In the genomic region with DNA sequence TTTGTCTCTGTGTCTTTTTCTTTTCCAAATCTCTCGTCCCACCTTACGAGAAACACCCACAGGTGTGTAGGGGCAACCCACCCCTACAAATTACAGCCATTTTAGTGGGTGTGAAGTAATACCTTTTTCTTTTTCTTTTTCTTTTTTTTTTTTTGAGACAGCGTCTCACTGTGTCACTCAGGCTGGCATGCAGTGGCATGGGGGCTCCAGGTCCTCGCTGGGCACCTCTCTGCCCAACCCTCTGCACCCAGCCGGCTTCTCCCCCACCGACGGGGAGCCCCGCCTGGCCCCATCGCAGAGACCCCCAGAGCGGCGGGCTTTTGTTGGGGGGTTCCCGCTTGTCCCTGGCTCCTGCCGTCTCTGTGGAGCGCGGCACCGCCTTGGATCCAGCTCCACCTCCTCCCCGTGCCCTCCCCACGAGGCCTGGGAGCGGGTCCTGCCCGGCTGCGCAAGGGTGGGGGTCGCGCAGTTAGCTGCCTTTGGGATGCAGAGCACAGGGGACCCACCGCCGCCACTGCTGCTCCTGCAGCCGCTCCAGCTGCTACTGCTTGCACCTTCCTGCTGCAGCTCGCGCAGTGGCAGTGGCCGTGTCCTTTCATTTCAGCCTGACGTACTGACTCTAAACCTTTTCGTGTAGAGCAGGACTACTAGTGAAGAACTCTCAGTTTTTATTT, we compare ENCODE assay signal across 1 cellular context.
TF ChIP-seq lines count a peak whose summit lies in the region.

No MANE protein-coding gene starts in this region.

TF ChIP-seq in SK-N-SH treated with all-trans-retinoic acid at 6 μM for 48 hours, 23 proteins besides CTCF, POLR2A, EP300 and RAD21 (continued from another document):
- TF ChIP-seq, protein P1, sequence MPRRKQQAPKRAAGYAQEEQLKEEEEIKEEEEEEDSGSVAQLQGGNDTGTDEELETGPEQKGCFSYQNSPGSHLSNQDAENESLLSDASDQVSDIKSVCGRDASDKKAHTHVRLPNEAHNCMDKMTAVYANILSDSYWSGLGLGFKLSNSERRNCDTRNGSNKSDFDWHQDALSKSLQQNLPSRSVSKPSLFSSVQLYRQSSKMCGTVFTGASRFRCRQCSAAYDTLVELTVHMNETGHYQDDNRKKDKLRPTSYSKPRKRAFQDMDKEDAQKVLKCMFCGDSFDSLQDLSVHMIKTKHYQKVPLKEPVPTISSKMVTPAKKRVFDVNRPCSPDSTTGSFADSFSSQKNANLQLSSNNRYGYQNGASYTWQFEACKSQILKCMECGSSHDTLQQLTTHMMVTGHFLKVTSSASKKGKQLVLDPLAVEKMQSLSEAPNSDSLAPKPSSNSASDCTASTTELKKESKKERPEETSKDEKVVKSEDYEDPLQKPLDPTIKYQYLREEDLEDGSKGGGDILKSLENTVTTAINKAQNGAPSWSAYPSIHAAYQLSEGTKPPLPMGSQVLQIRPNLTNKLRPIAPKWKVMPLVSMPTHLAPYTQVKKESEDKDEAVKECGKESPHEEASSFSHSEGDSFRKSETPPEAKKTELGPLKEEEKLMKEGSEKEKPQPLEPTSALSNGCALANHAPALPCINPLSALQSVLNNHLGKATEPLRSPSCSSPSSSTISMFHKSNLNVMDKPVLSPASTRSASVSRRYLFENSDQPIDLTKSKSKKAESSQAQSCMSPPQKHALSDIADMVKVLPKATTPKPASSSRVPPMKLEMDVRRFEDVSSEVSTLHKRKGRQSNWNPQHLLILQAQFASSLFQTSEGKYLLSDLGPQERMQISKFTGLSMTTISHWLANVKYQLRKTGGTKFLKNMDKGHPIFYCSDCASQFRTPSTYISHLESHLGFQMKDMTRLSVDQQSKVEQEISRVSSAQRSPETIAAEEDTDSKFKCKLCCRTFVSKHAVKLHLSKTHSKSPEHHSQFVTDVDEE (CRISPR knock-in tag; IDR thresholded peaks at IDR 0.05): no peak
- TF ChIP-seq RARB (CRISPR knock-in tag; IDR thresholded peaks at IDR 0.05) (no peak), ESRRG (CRISPR knock-in tag; IDR thresholded peaks at IDR 0.05) (no peak), OSR1 (CRISPR knock-in tag; IDR thresholded peaks at IDR 0.05) (no peak), PPARA (CRISPR knock-in tag; IDR thresholded peaks at IDR 0.05; ENCODE audit: borderline replicate concordance) (no peak), ZNF8 (CRISPR knock-in tag; IDR thresholded peaks at IDR 0.05) (no peak), SNAI2 (CRISPR knock-in tag; IDR thresholded peaks at IDR 0.05) (no peak), TOX (CRISPR knock-in tag; IDR thresholded peaks at IDR 0.05; ENCODE audit: borderline replicate concordance) (no peak)
- TF ChIP-seq, protein P2, sequence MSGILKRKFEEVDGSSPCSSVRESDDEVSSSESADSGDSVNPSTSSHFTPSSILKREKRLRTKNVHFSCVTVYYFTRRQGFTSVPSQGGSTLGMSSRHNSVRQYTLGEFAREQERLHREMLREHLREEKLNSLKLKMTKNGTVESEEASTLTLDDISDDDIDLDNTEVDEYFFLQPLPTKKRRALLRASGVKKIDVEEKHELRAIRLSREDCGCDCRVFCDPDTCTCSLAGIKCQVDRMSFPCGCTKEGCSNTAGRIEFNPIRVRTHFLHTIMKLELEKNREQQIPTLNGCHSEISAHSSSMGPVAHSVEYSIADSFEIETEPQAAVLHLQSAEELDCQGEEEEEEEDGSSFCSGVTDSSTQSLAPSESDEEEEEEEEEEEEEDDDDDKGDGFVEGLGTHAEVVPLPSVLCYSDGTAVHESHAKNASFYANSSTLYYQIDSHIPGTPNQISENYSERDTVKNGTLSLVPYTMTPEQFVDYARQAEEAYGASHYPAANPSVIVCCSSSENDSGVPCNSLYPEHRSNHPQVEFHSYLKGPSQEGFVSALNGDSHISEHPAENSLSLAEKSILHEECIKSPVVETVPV (CRISPR knock-in tag; IDR thresholded peaks at IDR 0.05): no peak
- TF ChIP-seq, protein P3, sequence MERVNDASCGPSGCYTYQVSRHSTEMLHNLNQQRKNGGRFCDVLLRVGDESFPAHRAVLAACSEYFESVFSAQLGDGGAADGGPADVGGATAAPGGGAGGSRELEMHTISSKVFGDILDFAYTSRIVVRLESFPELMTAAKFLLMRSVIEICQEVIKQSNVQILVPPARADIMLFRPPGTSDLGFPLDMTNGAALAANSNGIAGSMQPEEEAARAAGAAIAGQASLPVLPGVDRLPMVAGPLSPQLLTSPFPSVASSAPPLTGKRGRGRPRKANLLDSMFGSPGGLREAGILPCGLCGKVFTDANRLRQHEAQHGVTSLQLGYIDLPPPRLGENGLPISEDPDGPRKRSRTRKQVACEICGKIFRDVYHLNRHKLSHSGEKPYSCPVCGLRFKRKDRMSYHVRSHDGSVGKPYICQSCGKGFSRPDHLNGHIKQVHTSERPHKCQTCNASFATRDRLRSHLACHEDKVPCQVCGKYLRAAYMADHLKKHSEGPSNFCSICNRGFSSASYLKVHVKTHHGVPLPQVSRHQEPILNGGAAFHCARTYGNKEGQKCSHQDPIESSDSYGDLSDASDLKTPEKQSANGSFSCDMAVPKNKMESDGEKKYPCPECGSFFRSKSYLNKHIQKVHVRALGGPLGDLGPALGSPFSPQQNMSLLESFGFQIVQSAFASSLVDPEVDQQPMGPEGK (CRISPR knock-in tag; IDR thresholded peaks at IDR 0.05; ENCODE audit: borderline replicate concordance): no peak
- TF ChIP-seq, protein P4, sequence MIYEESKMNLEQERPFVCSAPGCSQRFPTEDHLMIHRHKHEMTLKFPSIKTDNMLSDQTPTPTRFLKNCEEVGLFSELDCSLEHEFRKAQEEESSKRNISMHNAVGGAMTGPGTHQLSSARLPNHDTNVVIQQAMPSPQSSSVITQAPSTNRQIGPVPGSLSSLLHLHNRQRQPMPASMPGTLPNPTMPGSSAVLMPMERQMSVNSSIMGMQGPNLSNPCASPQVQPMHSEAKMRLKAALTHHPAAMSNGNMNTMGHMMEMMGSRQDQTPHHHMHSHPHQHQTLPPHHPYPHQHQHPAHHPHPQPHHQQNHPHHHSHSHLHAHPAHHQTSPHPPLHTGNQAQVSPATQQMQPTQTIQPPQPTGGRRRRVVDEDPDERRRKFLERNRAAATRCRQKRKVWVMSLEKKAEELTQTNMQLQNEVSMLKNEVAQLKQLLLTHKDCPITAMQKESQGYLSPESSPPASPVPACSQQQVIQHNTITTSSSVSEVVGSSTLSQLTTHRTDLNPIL (CRISPR knock-in tag; IDR thresholded peaks at IDR 0.05; ENCODE audit: low read depth): no peak
